ENCODE assay signal across 11 cellular contexts in genomic region chr6:63904844-63905243, GRCh38.
A peak's percentile ranks its signal among the peaks of the same experiment; 100 is the strongest.
DNase-seq lines count a peak whose midpoint lies in the region; TF ChIP-seq lines count a peak whose summit lies in the region.
"Had no signal": no experiment of that assay in that cellular context is flagged by ENCODE, and none has a peak within 500 bp of the region (broad histone marks: within the 10 kb centered on the region; RNA-seq: fewer than 3 reads in every experiment).

No MANE protein-coding gene starts in this region.

- H3K27ac Mint-ChIP-seq in endodermal cell = no peak overlapping the region

- H2AFZ ChIP-seq in ACC112 (ENCODE audit: low read length, unreplicated experiment) (peak overlapping the region; percentile 35), GM23248 (no peak overlapping the region), Karpas-422 (ENCODE audit: low read length) (no peak overlapping the region)

- H3K4me1 ChIP-seq in ACC112 (ENCODE audit: control insufficient read depth, insufficient read depth, low read length, unreplicated experiment) = peaks cover 14% of the 10 kb centered on the region
- peaks cover 16% of the 10 kb centered on the region for H3K4me1 ChIP-seq in GM23248 (ENCODE audit: insufficient read depth)
- H3K4me1 ChIP-seq in Karpas-422 (ENCODE audit: low read length) = no peaks in the 10 kb centered on the region
- H3K4me1 ChIP-seq in endodermal cell (ENCODE audit: control insufficient read depth, insufficient read depth, low read length) = no peaks in the 10 kb centered on the region

- TF ChIP-seq CTCF in NB4 (IDR thresholded peaks at IDR 0.05; ENCODE audit: low read depth, low read length) (no peak), epithelial cell of esophagus (IDR thresholded peaks at IDR 0.05; ENCODE audit: insufficient read depth, low read depth, low read length, missing control alignments) (no peak), GM13977 (IDR thresholded peaks at IDR 0.05; ENCODE audit: extremely low read depth, insufficient read depth, missing control alignments) (no peak), endodermal cell (conservative IDR thresholded peaks at IDR 0.05) (no peak)

- no peaks in the 10 kb centered on the region; the same call in 1 of the 2 replicates for H3K9me2 ChIP-seq in GM23248 (ENCODE audit: insufficient read depth)
- no peaks in the 10 kb centered on the region for H3K9me2 ChIP-seq in Karpas-422 (replicated peaks; ENCODE audit: insufficient read depth, low read length)

- H3K27me3 ChIP-seq in ACC112 (ENCODE audit: insufficient read depth, low read length) (no peaks in the 10 kb centered on the region), GM23248 (replicated peaks; ENCODE audit: insufficient read depth) (no peaks in the 10 kb centered on the region), Karpas-422 (ENCODE audit: low read length) (no peaks in the 10 kb centered on the region), endodermal cell (ENCODE audit: control insufficient read depth, insufficient read depth, low read length, poor library complexity, severe bottlenecking) (no peaks in the 10 kb centered on the region)

- H3K4me1 Mint-ChIP-seq in endodermal cell = no peaks in the 10 kb centered on the region

- H3K79me2 ChIP-seq in ACC112 (ENCODE audit: control insufficient read depth, insufficient read depth, low read length, unreplicated experiment) (no peaks in the 10 kb centered on the region), GM23248 (ENCODE audit: insufficient read depth) (no peaks in the 10 kb centered on the region), Karpas-422 (ENCODE audit: low read length) (no peaks in the 10 kb centered on the region)

- H3K36me3 Mint-ChIP-seq in endodermal cell (ENCODE audit: low read depth) = no peaks in the 10 kb centered on the region

- H3K27ac ChIP-seq in ACC112 (ENCODE audit: low read depth, low read length) (peak overlapping the region; percentile 39), GM23248 (peak overlapping the region; percentile 35), Karpas-422 (ENCODE audit: low read length) (no peak overlapping the region), endodermal cell (ENCODE audit: low read depth, low read length) (no peak overlapping the region)

- H3K27me3 Mint-ChIP-seq in endodermal cell (ENCODE audit: insufficient read depth) = no peaks in the 10 kb centered on the region

- H3K9me3 ChIP-seq in GM23248 (ENCODE audit: low read depth) = no peaks in the 10 kb centered on the region
- H3K9me3 ChIP-seq in Karpas-422 (ENCODE audit: low read length) = no peaks in the 10 kb centered on the region
- H3K9me3 ChIP-seq in endodermal cell (ENCODE audit: control insufficient read depth, low read length) = no peaks in the 10 kb centered on the region

- peak overlapping the region; percentile 51 for H3K4me2 ChIP-seq in GM23248 (ENCODE audit: unreplicated experiment)
- H3K4me2 ChIP-seq in Karpas-422 (ENCODE audit: low read depth, low read length, poor library complexity, severe bottlenecking) = no peak overlapping the region

- H3K4me3 Mint-ChIP-seq in endodermal cell = no peak overlapping the region

- WGBS in GM23248 (ENCODE audit: low coverage in 1 of 2, low lambda C conversion rate in 2 of 2, missing lambda C conversion rate in 2 of 2), 2 experiments = 3 to 6% methylated on average over 3 of the region's 3 CpGs
- WGBS in endodermal cell (ENCODE audit: insufficient coverage in 1 of 2, insufficient read length in 1 of 2), 2 experiments = 93% methylated on average over 3 of the region's 3 CpGs; no CpG with 5 or more reads in 1 of the 2 experiments

- H3K9ac ChIP-seq in GM23248 = no peak overlapping the region
- no peak overlapping the region for H3K9ac ChIP-seq in Karpas-422 (ENCODE audit: low read length)
- no peak overlapping the region for H3K9ac ChIP-seq in endodermal cell (ENCODE audit: extremely low read depth, low read length, poor library complexity, severe bottlenecking)

- H4K20me1 ChIP-seq in GM23248 (ENCODE audit: insufficient read depth) (no peaks in the 10 kb centered on the region), Karpas-422 (ENCODE audit: insufficient read depth, low read depth, low read length) (no peaks in the 10 kb centered on the region)

- DNase-seq in GM23248 = peak; percentile 85
- peak; percentile 10 for DNase-seq in NB4 (ENCODE audit: low read depth)
- peak; percentile 81 for DNase-seq in epithelial cell of esophagus (ENCODE audit: low read depth)
- DNase-seq in GM13977 (ENCODE audit: low spot score) = no peak
- no peak for DNase-seq in Karpas-422
- DNase-seq in endodermal cell = no peak
- DNase-seq in iPS-NIHi11 (ENCODE audit: low spot score) = no peak
- DNase-seq: activated gamma-delta T cell treated with Interleukin-2 at 50 U/mL for 16 hours, AML-193, NCI-H2171 treated with DMSO at 0.1 percent for 48 hours had no signal

- H3K9me3 Mint-ChIP-seq in endodermal cell = no peaks in the 10 kb centered on the region

- no peak for TF ChIP-seq POLR2A in NB4 (IDR thresholded peaks at IDR 0.05; ENCODE audit: extremely low read depth, insufficient read length)

- H3F3A ChIP-seq in GM23248 (ENCODE audit: insufficient read depth) = peaks cover 30% of the 10 kb centered on the region

- no peaks in the 10 kb centered on the region for H3K36me3 ChIP-seq in ACC112 (ENCODE audit: insufficient read depth, low read length)
- H3K36me3 ChIP-seq in GM23248 (ENCODE audit: low read depth) = no peaks in the 10 kb centered on the region
- no peaks in the 10 kb centered on the region for H3K36me3 ChIP-seq in Karpas-422 (ENCODE audit: insufficient read depth, low read length)
- H3K36me3 ChIP-seq in endodermal cell (ENCODE audit: control insufficient read depth, insufficient read depth, low read length) = no peaks in the 10 kb centered on the region

- in situ Hi-C loops in GM23248 (cut with MboI) (no loop called here), GM13977 (cut with MboI; ENCODE audit: low pct_unique_long_range_greater_than_20kb, low sequenced_read_pairs, unreplicated experiment) (no loop called here)

- no peak overlapping the region for H3K4me3 ChIP-seq in ACC112 (ENCODE audit: low read depth, low read length)
- H3K4me3 ChIP-seq in GM23248 = no peak overlapping the region
- H3K4me3 ChIP-seq in NB4 (ENCODE audit: low read depth, low read length) = no peak overlapping the region
- no peak overlapping the region for H3K4me3 ChIP-seq in epithelial cell of esophagus (ENCODE audit: low read length)
- H3K4me3 ChIP-seq in Karpas-422 (ENCODE audit: low read length) = no peak overlapping the region
- no peak overlapping the region for H3K4me3 ChIP-seq in endodermal cell (ENCODE audit: low read length)

Comparison
In these comparisons a context has a peak if more than half of its experiments do, and no peak if none do; other contexts are left out.
1. H3K27ac ChIP-seq: peak in ACC112 (single experiment) and GM23248 (single experiment); none in Karpas-422 (single experiment) and endodermal cell (single experiment).
2. DNase-seq: peak in GM23248 (single experiment), NB4 (single experiment) and epithelial cell of esophagus (single experiment); none in GM13977 (single experiment), Karpas-422 (single experiment), endodermal cell (single experiment) and iPS-NIHi11 (single experiment).